10 cellular contexts compared by ENCODE assay signal in the genomic region with DNA sequence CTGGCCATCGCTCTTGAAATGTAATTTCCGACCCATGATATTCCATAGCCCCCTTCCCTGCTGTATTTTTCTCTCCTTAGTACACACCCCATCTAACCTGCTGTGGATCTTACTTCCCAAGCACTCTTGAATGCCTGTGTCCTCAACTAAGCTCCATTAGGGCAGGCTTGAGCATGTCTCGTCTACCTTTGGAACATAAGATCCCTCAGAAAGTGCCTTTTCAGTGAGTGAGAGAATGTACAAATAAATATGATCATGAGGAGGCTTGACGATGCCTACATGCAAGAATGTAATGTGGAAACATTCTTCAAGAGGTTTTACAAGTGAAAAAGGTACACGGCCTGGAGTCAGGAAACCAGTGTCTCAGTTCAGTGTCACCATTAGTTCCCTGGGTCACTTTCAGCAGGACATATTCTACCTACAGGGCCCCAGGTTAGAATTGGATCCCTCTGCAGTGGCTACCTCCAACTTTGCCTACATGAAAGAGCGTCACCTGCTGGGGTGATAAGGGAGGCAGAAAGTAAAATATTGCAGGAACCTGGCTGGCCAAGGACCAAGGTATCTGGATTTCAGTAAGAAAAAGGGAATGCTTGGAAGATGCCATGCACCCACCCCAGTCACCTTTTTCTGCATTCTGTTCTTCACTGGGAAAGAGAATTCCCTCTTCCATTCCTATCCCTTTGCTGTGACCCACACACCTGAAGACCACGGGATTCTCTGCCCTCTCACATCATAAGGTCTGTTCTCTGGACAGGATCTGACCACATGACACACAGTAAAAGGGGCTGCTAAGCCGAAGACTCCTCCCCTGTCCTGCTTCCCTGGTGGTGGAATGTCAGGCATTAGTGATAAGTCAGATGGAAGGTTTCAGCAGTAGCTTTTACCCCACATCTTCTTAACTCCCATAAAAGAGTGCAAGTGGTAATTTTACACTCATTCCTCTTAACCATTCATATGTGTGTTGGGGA. TPM values are rescaled to one million over a fixed set of nuclear protein-coding genes. Genes with fewer than 3 reads are reported as not detected.
DNase-seq lines count a peak whose midpoint lies in the region; ATAC-seq and TF ChIP-seq lines count a peak whose summit lies in the region.
"Had no signal": no experiment of that assay in that cellular context is flagged by ENCODE, and none has a peak within 500 bp of the region (broad histone marks: within the 10 kb centered on the region; RNA-seq: fewer than 3 reads in every experiment).

No MANE protein-coding gene starts in this region.

- peaks cover 15% of the 10 kb centered on the region for H3K4me1 Mint-ChIP-seq in WTC11

- ATAC-seq in WTC11 = peak; percentile 97
- no peak for ATAC-seq in aorta (ENCODE audit: low FRiP score)
- no peak for ATAC-seq in GM18519 (IDR thresholded peaks at IDR 0.05; ENCODE audit: low FRiP score, unreplicated experiment)
- ATAC-seq: Right ventricle myocardium inferior had no signal

- H3K36me3 ChIP-seq in H7 (replicated peaks; ENCODE audit: control insufficient read depth, insufficient read depth, low read length) (no peaks in the 10 kb centered on the region), aorta (ENCODE audit: control insufficient read depth in 1 of 2, insufficient read depth in 2 of 2, low read length in 1 of 2) (no peaks in the 10 kb centered on the region)

- H3K27ac ChIP-seq in aorta (ENCODE audit: low read depth in 1 of 2, low read length in 2 of 2) = no peak overlapping the region

- H3K9me3 ChIP-seq in aorta (ENCODE audit: control insufficient read depth, low read length) = no peaks in the 10 kb centered on the region

- intact Hi-C loops in aorta (cut with DNase I) = no loop called here

- POLR2A ChIA-PET in WTC11 (lab: Charles Lee) = no interaction called here

- peak overlapping the region; percentile 14; the same call in 1 of the 2 replicates for H3K27ac Mint-ChIP-seq in WTC11

- peaks cover 37% of the 10 kb centered on the region for H3K9me3 Mint-ChIP-seq in WTC11

- 73 to 75% methylated on average over 8 of the region's 8 CpGs for WGBS in aorta, 2 donors

- DNase-seq in AG09309 (ENCODE audit: low read depth) = no peak
- DNase-seq in H7 = peak; percentile 16
- DNase-seq in WTC11 (ENCODE audit: low spot score) = peak; percentile 38
- DNase-seq in kidney tubule cell (ENCODE audit: low spot score) = peak; percentile 32
- DNase-seq in aorta = no peak
- DNase-seq in NCI-H2171 (lab: John Stamatoyannopoulos, UW) = no peak
- no peak for DNase-seq in iPS-NIHi11 (ENCODE audit: low spot score)

- no peaks in the 10 kb centered on the region for H3K27me3 ChIP-seq in H7 (ENCODE audit: control insufficient read depth, insufficient read depth, low read length)
- H3K27me3 ChIP-seq in aorta (ENCODE audit: control insufficient read depth in 1 of 2, insufficient read depth in 2 of 2, low read length in 1 of 2) = no peaks in the 10 kb centered on the region

- TF ChIP-seq CTCF in AG09309 (IDR thresholded peaks at IDR 0.05; ENCODE audit: control insufficient read depth, insufficient read depth, low read depth, low read length, missing control alignments) (peak; percentile 58), WTC11 (IDR thresholded peaks at IDR 0.05) (no peak)

- H3K4me3 Mint-ChIP-seq in WTC11 = no peak overlapping the region

- no peaks in the 10 kb centered on the region for H3K4me1 ChIP-seq in aorta (ENCODE audit: control insufficient read depth in 1 of 2, insufficient read depth in 2 of 2, low read length in 2 of 2)

- peaks cover 9% of the 10 kb centered on the region for H3K36me3 Mint-ChIP-seq in WTC11

- H3K4me3 ChIP-seq in AG09309 (ENCODE audit: control insufficient read depth, low read depth, low read length) = no peak overlapping the region
- H3K4me3 ChIP-seq in H7 (ENCODE audit: insufficient read depth, low read depth, low read length) = no peak overlapping the region
- H3K4me3 ChIP-seq in aorta (ENCODE audit: low read length in 2 of 2) = no peak overlapping the region

- no peaks in the 10 kb centered on the region; the same call in 1 of the 2 replicates for H3K27me3 Mint-ChIP-seq in WTC11 (ENCODE audit: low read depth)

- CTCF ChIA-PET in WTC11 (lab: Charles Lee) = interaction anchor here (0.9 to 2.3 kb wide), 6 partner anchors 11 to 74 kb away, joined by 3 to 7 read pairs (median 5); no protein-coding TSS in a partner anchor

TF ChIP-seq in WTC11, 78 proteins besides CTCF, POLR2A, EP300 and RAD21:
- TF ChIP-seq, protein P1, sequence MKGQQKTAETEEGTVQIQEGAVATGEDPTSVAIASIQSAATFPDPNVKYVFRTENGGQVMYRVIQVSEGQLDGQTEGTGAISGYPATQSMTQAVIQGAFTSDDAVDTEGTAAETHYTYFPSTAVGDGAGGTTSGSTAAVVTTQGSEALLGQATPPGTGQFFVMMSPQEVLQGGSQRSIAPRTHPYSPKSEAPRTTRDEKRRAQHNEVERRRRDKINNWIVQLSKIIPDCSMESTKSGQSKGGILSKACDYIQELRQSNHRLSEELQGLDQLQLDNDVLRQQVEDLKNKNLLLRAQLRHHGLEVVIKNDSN (CRISPR knock-in tag; IDR thresholded peaks at IDR 0.05) = no peak
- TF ChIP-seq FOXJ3 (CRISPR knock-in tag; IDR thresholded peaks at IDR 0.05; ENCODE audit: borderline replicate concordance) (no peak), IRF2 (CRISPR knock-in tag; IDR thresholded peaks at IDR 0.05; ENCODE audit: borderline replicate concordance, low read depth) (no peak), ELF4 (CRISPR knock-in tag; IDR thresholded peaks at IDR 0.05; ENCODE audit: low read depth) (no peak), ZNF317 (CRISPR knock-in tag; IDR thresholded peaks at IDR 0.05; ENCODE audit: borderline replicate concordance, low read depth) (no peak), FOXK1 (CRISPR knock-in tag; IDR thresholded peaks at IDR 0.05) (no peak), HMGA2 (CRISPR knock-in tag; IDR thresholded peaks at IDR 0.05) (no peak)
- TF ChIP-seq, protein P2, sequence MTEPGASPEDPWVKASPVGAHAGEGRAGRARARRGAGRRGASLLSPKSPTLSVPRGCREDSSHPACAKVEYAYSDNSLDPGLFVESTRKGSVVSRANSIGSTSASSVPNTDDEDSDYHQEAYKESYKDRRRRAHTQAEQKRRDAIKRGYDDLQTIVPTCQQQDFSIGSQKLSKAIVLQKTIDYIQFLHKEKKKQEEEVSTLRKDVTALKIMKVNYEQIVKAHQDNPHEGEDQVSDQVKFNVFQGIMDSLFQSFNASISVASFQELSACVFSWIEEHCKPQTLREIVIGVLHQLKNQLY (CRISPR knock-in tag; IDR thresholded peaks at IDR 0.05) = no peak
- TF ChIP-seq, protein P3, sequence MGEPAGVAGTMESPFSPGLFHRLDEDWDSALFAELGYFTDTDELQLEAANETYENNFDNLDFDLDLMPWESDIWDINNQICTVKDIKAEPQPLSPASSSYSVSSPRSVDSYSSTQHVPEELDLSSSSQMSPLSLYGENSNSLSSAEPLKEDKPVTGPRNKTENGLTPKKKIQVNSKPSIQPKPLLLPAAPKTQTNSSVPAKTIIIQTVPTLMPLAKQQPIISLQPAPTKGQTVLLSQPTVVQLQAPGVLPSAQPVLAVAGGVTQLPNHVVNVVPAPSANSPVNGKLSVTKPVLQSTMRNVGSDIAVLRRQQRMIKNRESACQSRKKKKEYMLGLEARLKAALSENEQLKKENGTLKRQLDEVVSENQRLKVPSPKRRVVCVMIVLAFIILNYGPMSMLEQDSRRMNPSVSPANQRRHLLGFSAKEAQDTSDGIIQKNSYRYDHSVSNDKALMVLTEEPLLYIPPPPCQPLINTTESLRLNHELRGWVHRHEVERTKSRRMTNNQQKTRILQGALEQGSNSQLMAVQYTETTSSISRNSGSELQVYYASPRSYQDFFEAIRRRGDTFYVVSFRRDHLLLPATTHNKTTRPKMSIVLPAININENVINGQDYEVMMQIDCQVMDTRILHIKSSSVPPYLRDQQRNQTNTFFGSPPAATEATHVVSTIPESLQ (CRISPR knock-in tag; IDR thresholded peaks at IDR 0.05) = no peak

RNA-seq across cellular contexts. Expression of a gene that starts 24.6 kb away (rescaled TPM):
- total RNA-seq in H7 (2014; rRNA removed; shearing (Covaris generic)) = 0.18 TPM in 1 of 2 replicates, not detected in the other
- total RNA-seq in WTC11 (2021) = 5.1 to 7.2 TPM (median 6.8 TPM) in 3 replicates
- 10 to 100 TPM; 17.8 to 23.1 TPM for total RNA-seq in aorta
- 10 to 100 TPM in 1 of 2 donors, 1 to 10 TPM in 1; 3.5 to 29.8 TPM for polyA plus RNA-seq in aorta

RNA-seq across cellular contexts. Expression of a gene that starts 39.6 kb away (rescaled TPM):
- 0.26 and 0.28 TPM in 2 replicates for total RNA-seq in H7 (2014; rRNA removed; shearing (Covaris generic))
- total RNA-seq in WTC11 (2021) (0.34 to 0.53 TPM (median 0.46 TPM) in 3 replicates), aorta (not detected)
- not detected for polyA plus RNA-seq in aorta
- total RNA-seq: H4, Right ventricle myocardium inferior had no signal

RNA-seq across cellular contexts. Expression of a gene that starts 46.5 kb away (rescaled TPM):
- not detected in 2 replicates for total RNA-seq in H7 (2014; rRNA removed; shearing (Covaris generic))
- not detected in 3 replicates for total RNA-seq in WTC11 (2021)
- total RNA-seq in aorta = not detected
- polyA plus RNA-seq in aorta = not detected
- total RNA-seq: H4, Right ventricle myocardium inferior had no signal

Comparison
In these comparisons a context has a peak if more than half of its experiments do, and no peak if none do; other contexts are left out.
1. DNase-seq: peak in H7 (single experiment), WTC11 (single experiment) and kidney tubule cell (single experiment); none in AG09309 (single experiment), aorta (0 of 2), NCI-H2171 (single experiment) and iPS-NIHi11 (single experiment).